In genomic region chr6:2765896-2766766, GRCh38 we compare ENCODE assay signal across 8 cellular contexts. TPM values are rescaled to one million over a fixed set of nuclear protein-coding genes. Genes with fewer than 3 reads are reported as not detected.
A peak's percentile ranks its signal among the peaks of the same experiment; 100 is the strongest.
DNase-seq lines count a peak whose midpoint lies in the region; ATAC-seq, FAIRE-seq and TF ChIP-seq lines count a peak whose summit lies in the region.

No MANE protein-coding gene starts in this region.

- no peaks in the 10 kb centered on the region for H3K9me2 ChIP-seq in PC-3 (replicated peaks; ENCODE audit: low read length)

- CTCF ChIA-PET in A549 (lab: Yijun Ruan, JAX), result interaction anchor here (0.9 to 4.5 kb wide), 13 partner anchors 8 to 1170 kb away, joined by 3 to 24 read pairs (median 4); partner anchors contain the start of gene MYLK4
- CTCF ChIA-PET in PC-3 (lab: Charles Lee), result interaction anchor here (0.7 to 0.9 kb wide), 2 partner anchors 72 to 73 kb away, joined by 3 to 4 read pairs; no protein-coding TSS in a partner anchor

- intact Hi-C loops in PC-3 (cut with micrococcal nuclease) (no loop called here), gastrocnemius medialis (cut with DNase I; ENCODE audit: low total_unique reads) (loop anchor here (2.0 to 5.0 kb wide), 4 partner anchors 75 to 519 kb away; partner anchors contain the start of genes GMDS, RIPK1 and SERPINB1)

- no peak for TF ChIP-seq RAD21 in A549 (conservative IDR thresholded peaks at IDR 0.05 in 1 of 2, IDR thresholded peaks at IDR 0.05 in 1 of 2)

- no peak for TF ChIP-seq CTCF in A549 (IDR thresholded peaks at IDR 0.05)
- no peak for TF ChIP-seq CTCF in PC-3 (conservative IDR thresholded peaks at IDR 0.05; ENCODE audit: low read depth, low read length)
- TF ChIP-seq CTCF in right atrium auricular region (IDR thresholded peaks at IDR 0.05), result no peak
- TF ChIP-seq CTCF in gastrocnemius medialis (IDR thresholded peaks at IDR 0.05 in 4 of 5, conservative IDR thresholded peaks at IDR 0.05 in 1 of 5), result no peak

- H3K4me3 ChIP-seq in A549 (peak overlapping the region; percentile 96), PC-3 (ENCODE audit: low read length) (peak overlapping the region; percentile 97), right atrium auricular region (peak overlapping the region; percentile 83 to 86), gastrocnemius medialis (peak overlapping the region; percentile 62 to 88 (median 74))

- H3K9me3 Mint-ChIP-seq in activated naive CD8-positive, alpha-beta T cell treated with anti-CD3 and anti-CD28 coated beads, Interleukin-2, amount 50 U/mL, for 24 hours, result no peaks in the 10 kb centered on the region

- H3F3A ChIP-seq in PC-3 (ENCODE audit: low read length, unreplicated experiment), result no peaks in the 10 kb centered on the region

- FAIRE-seq in A549 (lab: Jason Lieb, UNC), result no peak

- peak overlapping the region; percentile 93 for H3K9ac ChIP-seq in PC-3 (ENCODE audit: low read length)

- peaks cover 56% of the 10 kb centered on the region for H3K4me1 Mint-ChIP-seq in activated naive CD8-positive, alpha-beta T cell treated with anti-CD3 and anti-CD28 coated beads, Interleukin-2, amount 50 U/mL, for 24 hours

- 0% methylated on average over 28 of the region's 91 CpGs for WGBS in A549 (ENCODE audit: missing lambda C conversion rate)

- peaks cover 29% of the 10 kb centered on the region; the same call in 2 of the 3 replicates for H3K4me1 ChIP-seq in A549
- peaks cover 31% of the 10 kb centered on the region for H3K4me1 ChIP-seq in PC-3 (ENCODE audit: insufficient read depth, low read length)
- peaks cover 0 to 47% of the 10 kb centered on the region in 2 donors for H3K4me1 ChIP-seq in right atrium auricular region
- peaks cover 46 to 55% of the 10 kb centered on the region in 2 donors for H3K4me1 ChIP-seq in gastrocnemius medialis

- no TSS peak for BruUV-seq in PC-3 (replicated peaks; lab: Mats Ljungman, UMichigan)

- in situ Hi-C loops in gastrocnemius medialis (cut with MboI; ENCODE audit: low sequenced_read_pairs in 4 of 4), result no loop called here

- H3K4me2 ChIP-seq in A549, result peak overlapping the region; percentile 88
- peak overlapping the region; percentile 94 for H3K4me2 ChIP-seq in PC-3 (ENCODE audit: low read length)

- H4K20me1 ChIP-seq in PC-3 (ENCODE audit: low read length), result peaks cover 41% of the 10 kb centered on the region

- POLR2A ChIA-PET in A549 (lab: Yijun Ruan, JAX) (interaction anchor here (0.8 to 2.0 kb wide), 7 partner anchors 16 to 298 kb away, joined by 3 to 7 read pairs (median 3); partner anchors contain the start of genes NQO2 and SERPINB1), PC-3 (lab: Charles Lee; ENCODE audit: unreplicated experiment) (interaction anchor here (0.6 kb wide), 1 partner anchor 334 kb away, joined by 3 read pairs; no protein-coding TSS in a partner anchor)

- H3K36me3 Mint-ChIP-seq in activated naive CD8-positive, alpha-beta T cell treated with anti-CD3 and anti-CD28 coated beads, Interleukin-2, amount 50 U/mL, for 24 hours (ENCODE audit: low read depth), result peaks cover 35% of the 10 kb centered on the region

- H3K27ac Mint-ChIP-seq in activated naive CD8-positive, alpha-beta T cell treated with anti-CD3 and anti-CD28 coated beads, Interleukin-2, amount 50 U/mL, for 24 hours, result peak overlapping the region; percentile 76

- no peak for TF ChIP-seq EP300 in A549 (IDR thresholded peaks at IDR 0.05)

- ATAC-seq in A549 (peak; percentile 17 to 48; a peak in 5 of 6 replicates), GM18498 (IDR thresholded peaks at IDR 0.05; ENCODE audit: unreplicated experiment) (peak; percentile 2), HG02884 (IDR thresholded peaks at IDR 0.05; ENCODE audit: unreplicated experiment) (peak; percentile 22), PC-3 (peak; percentile 11), gastrocnemius medialis (peak; percentile 2 to 3)
- ATAC-seq in activated naive CD8-positive, alpha-beta T cell treated with anti-CD3 and anti-CD28 coated beads, Interleukin-2, amount 50 U/mL, for 24 hours, result no peak

- H3K27ac ChIP-seq in A549, result peak overlapping the region; percentile 83 to 98
- peak overlapping the region; percentile 59 for H3K27ac ChIP-seq in PC-3 (ENCODE audit: low read length)
- H3K27ac ChIP-seq in right atrium auricular region, result peak overlapping the region; percentile 97 to 98
- H3K27ac ChIP-seq in gastrocnemius medialis, result peak overlapping the region; percentile 79 to 96 (median 88)

- H3K27me3 ChIP-seq in PC-3 (ENCODE audit: low read length), result no peaks in the 10 kb centered on the region
- no peaks in the 10 kb centered on the region for H3K27me3 ChIP-seq in right atrium auricular region
- no peaks in the 10 kb centered on the region for H3K27me3 ChIP-seq in gastrocnemius medialis

- peak overlapping the region; percentile 65; the same call in 1 of the 2 replicates for H2AFZ ChIP-seq in PC-3 (ENCODE audit: low read length)

- no peaks in the 10 kb centered on the region for H3K9me3 ChIP-seq in A549
- H3K9me3 ChIP-seq in PC-3 (ENCODE audit: low read length), result no peaks in the 10 kb centered on the region
- H3K9me3 ChIP-seq in right atrium auricular region, result no peaks in the 10 kb centered on the region
- H3K9me3 ChIP-seq in gastrocnemius medialis, result no peaks in the 10 kb centered on the region

- peaks cover 55% of the 10 kb centered on the region for H3K79me2 ChIP-seq in PC-3 (ENCODE audit: low read length)

- H3K36me3 ChIP-seq in PC-3 (ENCODE audit: low read depth, low read length) (peaks cover 12% of the 10 kb centered on the region), right atrium auricular region (no peaks in the 10 kb centered on the region), gastrocnemius medialis (no peaks in the 10 kb centered on the region)

- DNase-seq in A549 (ENCODE audit: low read depth in 1 of 2, low spot score in 1 of 2), result peak; percentile 23 to 26
- peak; percentile 39 for DNase-seq in PC-3
- DNase-seq in activated naive CD8-positive, alpha-beta T cell treated with anti-CD3 and anti-CD28 coated beads, Interleukin-2, amount 50 U/mL, for 24 hours, result peak; percentile 56
- no peak for DNase-seq in right atrium auricular region (ENCODE audit: low spot score)
- DNase-seq in gastrocnemius medialis, result no peak
- no peak for DNase-seq in NCI-H2107 treated with DMSO at 0.1 percent for 48 hours (lab: John Stamatoyannopoulos, UW; ENCODE audit: unreplicated experiment)

- peak overlapping the region; percentile 85 for H3K4me3 Mint-ChIP-seq in activated naive CD8-positive, alpha-beta T cell treated with anti-CD3 and anti-CD28 coated beads, Interleukin-2, amount 50 U/mL, for 24 hours

- no peak for TF ChIP-seq POLR2A in A549 (IDR thresholded peaks at IDR 0.05; ENCODE audit: low read length)
- TF ChIP-seq POLR2A in gastrocnemius medialis (IDR thresholded peaks at IDR 0.05), result no peak

- no peaks in the 10 kb centered on the region for H3K27me3 Mint-ChIP-seq in activated naive CD8-positive, alpha-beta T cell treated with anti-CD3 and anti-CD28 coated beads, Interleukin-2, amount 50 U/mL, for 24 hours

TF ChIP-seq in A549, 52 proteins besides CTCF, POLR2A, EP300 and RAD21:
- no peak for TF ChIP-seq E2F6 (IDR thresholded peaks at IDR 0.05; ENCODE audit: borderline replicate concordance, low read depth)
- TF ChIP-seq NPAS2 (CRISPR knock-in tag; IDR thresholded peaks at IDR 0.05; ENCODE audit: borderline replicate concordance), result no peak
- no peak for TF ChIP-seq PBX3 (IDR thresholded peaks at IDR 0.05)
- TF ChIP-seq ZNF302 (CRISPR knock-in tag; IDR thresholded peaks at IDR 0.05), result no peak
- no peak for TF ChIP-seq NFE2L2 (conservative IDR thresholded peaks at IDR 0.05; ENCODE audit: low read length)
- no peak for TF ChIP-seq KDM1A (IDR thresholded peaks at IDR 0.05; ENCODE audit: low read depth)
- no peak for TF ChIP-seq RNF2 (IDR thresholded peaks at IDR 0.05; ENCODE audit: borderline replicate concordance, low read depth)
- TF ChIP-seq MAFK (IDR thresholded peaks at IDR 0.05; ENCODE audit: partially characterized antibody), result no peak
- TF ChIP-seq ZC3H11A (IDR thresholded peaks at IDR 0.05), result no peak
- TF ChIP-seq NR3C1 (IDR thresholded peaks at IDR 0.05), result no peak
- TF ChIP-seq TFCP2L1 (CRISPR knock-in tag; IDR thresholded peaks at IDR 0.05), result no peak
- TF ChIP-seq FOSL2 (IDR thresholded peaks at IDR 0.05), result no peak
- TF ChIP-seq FOSL2 (CRISPR knock-in tag; IDR thresholded peaks at IDR 0.05), result no peak
TF ChIP-seq in A549: peak in this region for 0.

RNA-seq across cellular contexts. Expression of gene WRNIP1, which starts 0.9 kb away (rescaled TPM):
- polyA plus RNA-seq in A549 (2011; rRNA removed), result 27.7 and 34.6 TPM in 2 replicates
- 41.3 and 45.5 TPM in 2 replicates for polyA plus RNA-seq in A549 (2012; cell fraction: cytosol; rRNA removed)
- polyA plus RNA-seq in A549 (2012; cell fraction: nucleus; rRNA removed), result 41.6 and 48.5 TPM in 2 replicates
- polyA plus RNA-seq in A549 (2017; fragmentation: RNase III; extraction: RNeasy Plus Mini Kit Qiagen cat#74134 plus additional on column Dnase treatment), result 32.2 to 32.8 TPM (median 32.3 TPM) in 3 replicates
- 22.9 and 29.5 TPM in 2 replicates for polyA minus RNA-seq in A549 (2011; rRNA and poly(A)+ RNA removed)
- 92.2 and 114 TPM in 2 replicates for total RNA-seq in PC-3 (2014; rRNA removed)
- total RNA-seq in right atrium auricular region, result 10 to 100 TPM; 51.9 to 53.5 TPM
- total RNA-seq in gastrocnemius medialis, result 10 to 100 TPM; 51.9 to 66.0 (median 57.3) TPM

RNA-seq across cellular contexts. Expression of gene MYLK4, which starts 15.4 kb away (rescaled TPM):
- polyA plus RNA-seq in A549 (2011; rRNA removed) (0.21 and 0.32 TPM in 2 replicates), A549 (2017; fragmentation: RNase III; extraction: RNeasy Plus Mini Kit Qiagen cat#74134 plus additional on column Dnase treatment) (0.14 to 0.16 TPM (median 0.14 TPM) in 3 replicates)
- polyA plus RNA-seq in A549 (2012; cell fraction: cytosol; rRNA removed), result 0.03 TPM in 2 replicates
- polyA plus RNA-seq in A549 (2012; cell fraction: nucleus; rRNA removed), result 0.05 and 0.10 TPM in 2 replicates
- polyA minus RNA-seq in A549 (2011; rRNA and poly(A)+ RNA removed), result 0.10 and 0.21 TPM in 2 replicates
- total RNA-seq in PC-3 (2014; rRNA removed) (0.11 and 0.23 TPM in 2 replicates), right atrium auricular region (1 to 10 TPM; 1.0 to 3.6 TPM), gastrocnemius medialis (10 to 100 TPM in 3 of 4 donors, 1 to 10 TPM in 1; 2.4 to 46.7 (median 26.9) TPM)

Comparison
In these comparisons a context has a peak if more than half of its experiments do, and no peak if none do; other contexts are left out.
1. DNase-seq: peak in A549 (2 of 2), PC-3 (single experiment) and activated naive CD8-positive, alpha-beta T cell treated with anti-CD3 and anti-CD28 coated beads, Interleukin-2, amount 50 U/mL, for 24 hours (single experiment); none in right atrium auricular region (single experiment), gastrocnemius medialis (0 of 2) and NCI-H2107 treated with DMSO at 0.1 percent for 48 hours (single experiment).
2. Peak in every context shown above with its lines, with median percentiles within 50 percentile points of each other: H3K27ac ChIP-seq and H3K4me3 ChIP-seq.